22 cellular contexts compared by ENCODE assay signal in genomic region chr22:49509016-49509415, GRCh38.
"Had no signal": no experiment of that assay in that cellular context is flagged by ENCODE, and none has a peak within 500 bp of the region (broad histone marks: within the 10 kb centered on the region; RNA-seq: fewer than 3 reads in every experiment).

No MANE protein-coding gene starts in this region.

- H2AFZ ChIP-seq: hepatocyte had no signal

- H3K4me1 ChIP-seq: left ventricle myocardium inferior, sigmoid colon, tibial nerve, uterus had no signal

- H3K4me2 ChIP-seq: hepatocyte, smooth muscle cell had no signal

- H3K36me3 ChIP-seq: left ventricle myocardium inferior, ovary, sigmoid colon, thoracic aorta, tibial nerve, uterus had no signal

- H3K4me3 ChIP-seq: hepatocyte, left ventricle myocardium inferior, lung, mucosa of descending colon, ovary, sigmoid colon, smooth muscle cell, thoracic aorta, tibial nerve, uterus had no signal

- H3K27me3 ChIP-seq: hepatocyte, ovary, tibial nerve, uterus had no signal

- H3K79me2 ChIP-seq: hepatocyte had no signal

- H3K27ac ChIP-seq: hepatocyte, left ventricle myocardium inferior, ovary, sigmoid colon, thoracic aorta, tibial nerve, uterus had no signal

- H3K9me3 ChIP-seq: ovary, uterus had no signal

- ATAC-seq: mucosa of descending colon; naive thymus-derived CD4-positive, alpha-beta T cell; natural killer cell treated with Interleukin-12 subunit alpha and Interleukin-12 subunit beta and Interleukin-15 and Interleukin-18, amount 100 ng/mL, for 72 hours; right cardiac atrium; stimulated activated memory B cell treated with anti-CD40 and anti-IgM and Interleukin-4, amounts not matched to agents 10 μg/mL and 1 μg/mL and 100 μg/mL, for 72 hours; stimulated activated naive CD8-positive, alpha-beta T cell treated with anti-CD3 and anti-CD28 coated beads, Interleukin-15, amount 100 ng/mL, for 72 hours had no signal

- DNase-seq: left ventricle myocardium inferior; mesendoderm; midbrain; mucosa of descending colon; naive thymus-derived CD4-positive, alpha-beta T cell; ovary; right cardiac atrium; sigmoid colon; stimulated activated CD4-positive, alpha-beta T cell treated with anti-CD3 and anti-CD28 coated beads, Interleukin-1b, Interleukin-23, amount 100 ng/mL, for 48 hours; stimulated activated CD4-positive, alpha-beta T cell treated with anti-CD3 and anti-CD28 coated beads, Interleukin-2, amount 100 ng/mL, for 48 hours; stimulated activated CD4-positive, alpha-beta T cell treated with anti-CD3 and anti-CD28 coated beads, Interleukin-4, amount 100 ng/mL, for 4 hours; stimulated activated CD8-positive, alpha-beta memory T cell treated with anti-CD3 and anti-CD28 coated beads, Interleukin-4, amount 100 ng/mL, for 48 hours; stimulated activated naive CD4-positive, alpha-beta T cell treated with Interleukin-2 at 50 U/mL for 16 hours; stimulated activated naive CD8-positive, alpha-beta T cell treated with anti-CD3 and anti-CD28 coated beads, Interleukin-15, amount 100 ng/mL, for 72 hours; uterus had no signal
